ENCODE assay signal across 1 cellular context in the genomic region with DNA sequence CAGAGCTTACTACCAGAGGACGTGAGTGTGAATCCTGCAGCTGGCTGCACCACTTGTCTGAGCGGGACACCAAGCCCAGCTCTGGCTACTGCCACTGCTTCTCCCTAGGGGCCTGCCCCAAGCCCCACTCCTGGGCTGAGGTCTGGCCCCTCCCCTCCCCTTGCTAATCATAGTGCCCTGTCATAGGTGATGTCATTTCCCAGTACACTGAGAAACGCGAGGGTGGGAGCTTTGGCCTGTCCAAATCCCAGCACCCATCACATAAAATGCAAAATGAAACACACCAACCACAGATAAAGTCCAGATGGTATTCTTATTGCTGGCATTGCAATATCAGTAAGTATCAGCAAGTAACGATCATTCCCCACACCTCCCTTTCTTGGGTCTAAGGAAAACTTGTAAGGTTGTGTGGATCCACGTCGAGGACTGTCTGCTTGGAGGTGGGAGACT.
TF ChIP-seq lines count a peak whose summit lies in the region.

No MANE protein-coding gene starts in this region.

TF ChIP-seq in HEK293, 187 proteins besides CTCF, POLR2A, EP300 and RAD21 (continued from another document):
- peak; percentile 76 for TF ChIP-seq OSR2 (tag by site-specific recombination; IDR thresholded peaks at IDR 0.05)
- TF ChIP-seq, protein P1, sequence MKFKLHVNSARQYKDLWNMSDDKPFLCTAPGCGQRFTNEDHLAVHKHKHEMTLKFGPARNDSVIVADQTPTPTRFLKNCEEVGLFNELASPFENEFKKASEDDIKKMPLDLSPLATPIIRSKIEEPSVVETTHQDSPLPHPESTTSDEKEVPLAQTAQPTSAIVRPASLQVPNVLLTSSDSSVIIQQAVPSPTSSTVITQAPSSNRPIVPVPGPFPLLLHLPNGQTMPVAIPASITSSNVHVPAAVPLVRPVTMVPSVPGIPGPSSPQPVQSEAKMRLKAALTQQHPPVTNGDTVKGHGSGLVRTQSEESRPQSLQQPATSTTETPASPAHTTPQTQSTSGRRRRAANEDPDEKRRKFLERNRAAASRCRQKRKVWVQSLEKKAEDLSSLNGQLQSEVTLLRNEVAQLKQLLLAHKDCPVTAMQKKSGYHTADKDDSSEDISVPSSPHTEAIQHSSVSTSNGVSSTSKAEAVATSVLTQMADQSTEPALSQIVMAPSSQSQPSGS (tag by site-specific recombination; IDR thresholded peaks at IDR 0.05; ENCODE audit: low read depth) = peak; percentile 91
- TF ChIP-seq, protein P2, sequence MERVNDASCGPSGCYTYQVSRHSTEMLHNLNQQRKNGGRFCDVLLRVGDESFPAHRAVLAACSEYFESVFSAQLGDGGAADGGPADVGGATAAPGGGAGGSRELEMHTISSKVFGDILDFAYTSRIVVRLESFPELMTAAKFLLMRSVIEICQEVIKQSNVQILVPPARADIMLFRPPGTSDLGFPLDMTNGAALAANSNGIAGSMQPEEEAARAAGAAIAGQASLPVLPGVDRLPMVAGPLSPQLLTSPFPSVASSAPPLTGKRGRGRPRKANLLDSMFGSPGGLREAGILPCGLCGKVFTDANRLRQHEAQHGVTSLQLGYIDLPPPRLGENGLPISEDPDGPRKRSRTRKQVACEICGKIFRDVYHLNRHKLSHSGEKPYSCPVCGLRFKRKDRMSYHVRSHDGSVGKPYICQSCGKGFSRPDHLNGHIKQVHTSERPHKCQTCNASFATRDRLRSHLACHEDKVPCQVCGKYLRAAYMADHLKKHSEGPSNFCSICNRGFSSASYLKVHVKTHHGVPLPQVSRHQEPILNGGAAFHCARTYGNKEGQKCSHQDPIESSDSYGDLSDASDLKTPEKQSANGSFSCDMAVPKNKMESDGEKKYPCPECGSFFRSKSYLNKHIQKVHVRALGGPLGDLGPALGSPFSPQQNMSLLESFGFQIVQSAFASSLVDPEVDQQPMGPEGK (tag by site-specific recombination; IDR thresholded peaks at IDR 0.05) = peak; percentile 72
- no peak for TF ChIP-seq ZBTB1 (tag by site-specific recombination; IDR thresholded peaks at IDR 0.05)
- TF ChIP-seq SETDB1 (IDR thresholded peaks at IDR 0.05; ENCODE audit: insufficient read length, low read length) = no peak
- TF ChIP-seq ZNF211 (tag by site-specific recombination; IDR thresholded peaks at IDR 0.05; ENCODE audit: low read depth) = no peak
- TF ChIP-seq ZNF792 (tag by site-specific recombination; IDR thresholded peaks at IDR 0.05) = no peak
- TF ChIP-seq ZNF404 (tag by site-specific recombination; IDR thresholded peaks at IDR 0.05) = no peak
- TF ChIP-seq, protein P3, sequence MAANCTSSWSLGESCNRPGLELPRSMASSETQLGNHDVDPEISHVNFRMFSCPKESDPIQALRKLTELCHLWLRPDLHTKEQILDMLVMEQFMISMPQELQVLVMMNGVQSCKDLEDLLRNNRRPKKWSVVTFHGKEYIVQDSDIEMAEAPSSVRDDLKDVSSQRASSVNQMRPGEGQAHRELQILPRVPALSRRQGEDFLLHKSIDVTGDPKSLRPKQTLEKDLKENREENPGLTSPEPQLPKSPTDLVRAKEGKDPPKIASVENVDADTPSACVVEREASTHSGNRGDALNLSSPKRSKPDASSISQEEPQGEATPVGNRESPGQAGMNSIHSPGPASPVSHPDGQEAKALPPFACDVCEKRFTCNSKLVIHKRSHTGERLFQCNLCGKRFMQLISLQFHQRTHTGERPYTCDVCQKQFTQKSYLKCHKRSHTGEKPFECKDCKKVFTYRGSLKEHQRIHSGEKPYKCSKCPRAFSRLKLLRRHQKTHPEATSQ (tag by site-specific recombination; IDR thresholded peaks at IDR 0.05) = no peak
- no peak for TF ChIP-seq SCRT1 (tag by site-specific recombination; IDR thresholded peaks at IDR 0.05; ENCODE audit: borderline replicate concordance)
- TF ChIP-seq ZBTB48 (tag by site-specific recombination; IDR thresholded peaks at IDR 0.05) = no peak
- no peak for TF ChIP-seq ZNF555 (tag by site-specific recombination; conservative IDR thresholded peaks at IDR 0.05)
- no peak for TF ChIP-seq HOXC10 (CRISPR knock-in tag; IDR thresholded peaks at IDR 0.05)
- TF ChIP-seq, protein P4, sequence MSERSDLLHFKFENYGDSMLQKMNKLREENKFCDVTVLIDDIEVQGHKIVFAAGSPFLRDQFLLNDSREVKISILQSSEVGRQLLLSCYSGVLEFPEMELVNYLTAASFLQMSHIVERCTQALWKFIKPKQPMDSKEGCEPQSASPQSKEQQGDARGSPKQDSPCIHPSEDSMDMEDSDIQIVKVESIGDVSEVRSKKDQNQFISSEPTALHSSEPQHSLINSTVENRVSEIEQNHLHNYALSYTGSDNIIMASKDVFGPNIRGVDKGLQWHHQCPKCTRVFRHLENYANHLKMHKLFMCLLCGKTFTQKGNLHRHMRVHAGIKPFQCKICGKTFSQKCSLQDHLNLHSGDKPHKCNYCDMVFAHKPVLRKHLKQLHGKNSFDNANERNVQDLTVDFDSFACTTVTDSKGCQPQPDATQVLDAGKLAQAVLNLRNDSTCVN (tag by site-specific recombination; optimal IDR thresholded peaks at IDR 0.05) = no peak
- 0 out of 2 replicates have a peak, but pooled peaks have one; percentile 54 for TF ChIP-seq KLF16 (tag by site-specific recombination; IDR thresholded peaks at IDR 0.05)
- TF ChIP-seq ZNF324 (tag by site-specific recombination; IDR thresholded peaks at IDR 0.05) = no peak
- no peak for TF ChIP-seq EGR2 (tag by site-specific recombination; IDR thresholded peaks at IDR 0.05; ENCODE audit: low read depth)
- no peak for TF ChIP-seq HOXD13 (CRISPR knock-in tag; IDR thresholded peaks at IDR 0.05; ENCODE audit: borderline replicate concordance)
- no peak for TF ChIP-seq ZNF654 (tag by site-specific recombination; IDR thresholded peaks at IDR 0.05; ENCODE audit: low read depth)
- TF ChIP-seq ZNF521 (tag by site-specific recombination; IDR thresholded peaks at IDR 0.05) = no peak
- TF ChIP-seq ZNF776 (tag by site-specific recombination; IDR thresholded peaks at IDR 0.05; ENCODE audit: borderline replicate concordance) = no peak
- TF ChIP-seq, protein P5, sequence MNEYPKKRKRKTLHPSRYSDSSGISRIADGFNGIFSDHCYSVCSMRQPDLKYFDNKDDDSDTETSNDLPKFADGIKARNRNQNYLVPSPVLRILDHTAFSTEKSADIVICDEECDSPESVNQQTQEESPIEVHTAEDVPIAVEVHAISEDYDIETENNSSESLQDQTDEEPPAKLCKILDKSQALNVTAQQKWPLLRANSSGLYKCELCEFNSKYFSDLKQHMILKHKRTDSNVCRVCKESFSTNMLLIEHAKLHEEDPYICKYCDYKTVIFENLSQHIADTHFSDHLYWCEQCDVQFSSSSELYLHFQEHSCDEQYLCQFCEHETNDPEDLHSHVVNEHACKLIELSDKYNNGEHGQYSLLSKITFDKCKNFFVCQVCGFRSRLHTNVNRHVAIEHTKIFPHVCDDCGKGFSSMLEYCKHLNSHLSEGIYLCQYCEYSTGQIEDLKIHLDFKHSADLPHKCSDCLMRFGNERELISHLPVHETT (tag by site-specific recombination; IDR thresholded peaks at IDR 0.05) = no peak
- peak; percentile 57; the same call in 1 of the 2 replicates for TF ChIP-seq ZFHX2 (tag by site-specific recombination; conservative IDR thresholded peaks at IDR 0.05)
- TF ChIP-seq, protein P6, sequence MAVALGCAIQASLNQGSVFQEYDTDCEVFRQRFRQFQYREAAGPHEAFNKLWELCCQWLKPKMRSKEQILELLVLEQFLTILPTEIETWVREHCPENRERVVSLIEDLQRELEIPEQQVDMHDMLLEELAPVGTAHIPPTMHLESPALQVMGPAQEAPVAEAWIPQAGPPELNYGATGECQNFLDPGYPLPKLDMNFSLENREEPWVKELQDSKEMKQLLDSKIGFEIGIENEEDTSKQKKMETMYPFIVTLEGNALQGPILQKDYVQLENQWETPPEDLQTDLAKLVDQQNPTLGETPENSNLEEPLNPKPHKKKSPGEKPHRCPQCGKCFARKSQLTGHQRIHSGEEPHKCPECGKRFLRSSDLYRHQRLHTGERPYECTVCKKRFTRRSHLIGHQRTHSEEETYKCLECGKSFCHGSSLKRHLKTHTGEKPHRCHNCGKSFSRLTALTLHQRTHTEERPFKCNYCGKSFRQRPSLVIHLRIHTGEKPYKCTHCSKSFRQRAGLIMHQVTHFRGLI (tag by site-specific recombination; IDR thresholded peaks at IDR 0.05) = 0 out of 2 replicates have a peak, but pooled peaks have one; percentile 11
- TF ChIP-seq ZNF433 (tag by site-specific recombination; IDR thresholded peaks at IDR 0.05; ENCODE audit: low read depth) = no peak
- no peak for TF ChIP-seq ZBTB17 (tag by site-specific recombination; IDR thresholded peaks at IDR 0.05)
- TF ChIP-seq, protein P7, sequence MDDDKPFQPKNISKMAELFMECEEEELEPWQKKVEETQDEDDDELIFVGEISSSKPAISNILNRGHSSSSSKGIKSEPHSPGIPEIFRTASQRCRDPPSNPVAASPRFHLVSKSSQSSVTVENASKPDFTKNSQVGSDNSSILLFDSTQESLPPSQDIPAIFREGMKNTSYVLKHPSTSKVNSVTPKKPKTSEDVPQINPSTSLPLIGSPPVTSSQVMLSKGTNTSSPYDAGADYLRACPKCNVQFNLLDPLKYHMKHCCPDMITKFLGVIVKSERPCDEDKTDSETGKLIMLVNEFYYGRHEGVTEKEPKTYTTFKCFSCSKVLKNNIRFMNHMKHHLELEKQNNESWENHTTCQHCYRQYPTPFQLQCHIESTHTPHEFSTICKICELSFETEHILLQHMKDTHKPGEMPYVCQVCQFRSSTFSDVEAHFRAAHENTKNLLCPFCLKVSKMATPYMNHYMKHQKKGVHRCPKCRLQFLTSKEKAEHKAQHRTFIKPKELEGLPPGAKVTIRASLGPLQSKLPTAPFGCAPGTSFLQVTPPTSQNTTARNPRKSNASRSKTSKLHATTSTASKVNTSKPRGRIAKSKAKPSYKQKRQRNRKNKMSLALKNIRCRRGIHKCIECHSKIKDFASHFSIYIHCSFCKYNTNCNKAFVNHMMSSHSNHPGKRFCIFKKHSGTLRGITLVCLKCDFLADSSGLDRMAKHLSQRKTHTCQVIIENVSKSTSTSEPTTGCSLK (tag by site-specific recombination; IDR thresholded peaks at IDR 0.05) = no peak
- TF ChIP-seq, protein P8, sequence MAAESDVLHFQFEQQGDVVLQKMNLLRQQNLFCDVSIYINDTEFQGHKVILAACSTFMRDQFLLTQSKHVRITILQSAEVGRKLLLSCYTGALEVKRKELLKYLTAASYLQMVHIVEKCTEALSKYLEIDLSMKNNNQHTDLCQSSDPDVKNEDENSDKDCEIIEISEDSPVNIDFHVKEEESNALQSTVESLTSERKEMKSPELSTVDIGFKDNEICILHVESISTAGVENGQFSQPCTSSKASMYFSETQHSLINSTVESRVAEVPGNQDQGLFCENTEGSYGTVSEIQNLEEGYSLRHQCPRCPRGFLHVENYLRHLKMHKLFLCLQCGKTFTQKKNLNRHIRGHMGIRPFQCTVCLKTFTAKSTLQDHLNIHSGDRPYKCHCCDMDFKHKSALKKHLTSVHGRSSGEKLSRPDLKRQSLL (tag by site-specific recombination; IDR thresholded peaks at IDR 0.05) = no peak
- no peak for TF ChIP-seq ZFP3 (tag by site-specific recombination; IDR thresholded peaks at IDR 0.05; ENCODE audit: low read depth)
- TF ChIP-seq ZNF514 (tag by site-specific recombination; IDR thresholded peaks at IDR 0.05) = no peak
- no peak for TF ChIP-seq ZNF394 (tag by site-specific recombination; IDR thresholded peaks at IDR 0.05; ENCODE audit: borderline replicate concordance)
- TF ChIP-seq ZBTB20 (tag by site-specific recombination; IDR thresholded peaks at IDR 0.05) = no peak
- TF ChIP-seq ZNF223 (tag by site-specific recombination; IDR thresholded peaks at IDR 0.05) = no peak
- no peak for TF ChIP-seq REPIN1 (tag by site-specific recombination; IDR thresholded peaks at IDR 0.05; ENCODE audit: low read depth)
- TF ChIP-seq BCL11B (tag by site-specific recombination; IDR thresholded peaks at IDR 0.05; ENCODE audit: low read depth) = no peak
- TF ChIP-seq ZNF623 (tag by site-specific recombination; IDR thresholded peaks at IDR 0.05) = no peak
- no peak for TF ChIP-seq YY2 (tag by site-specific recombination; IDR thresholded peaks at IDR 0.05)
- TF ChIP-seq WT1 (tag by site-specific recombination; IDR thresholded peaks at IDR 0.05) = no peak
- TF ChIP-seq, protein P9, sequence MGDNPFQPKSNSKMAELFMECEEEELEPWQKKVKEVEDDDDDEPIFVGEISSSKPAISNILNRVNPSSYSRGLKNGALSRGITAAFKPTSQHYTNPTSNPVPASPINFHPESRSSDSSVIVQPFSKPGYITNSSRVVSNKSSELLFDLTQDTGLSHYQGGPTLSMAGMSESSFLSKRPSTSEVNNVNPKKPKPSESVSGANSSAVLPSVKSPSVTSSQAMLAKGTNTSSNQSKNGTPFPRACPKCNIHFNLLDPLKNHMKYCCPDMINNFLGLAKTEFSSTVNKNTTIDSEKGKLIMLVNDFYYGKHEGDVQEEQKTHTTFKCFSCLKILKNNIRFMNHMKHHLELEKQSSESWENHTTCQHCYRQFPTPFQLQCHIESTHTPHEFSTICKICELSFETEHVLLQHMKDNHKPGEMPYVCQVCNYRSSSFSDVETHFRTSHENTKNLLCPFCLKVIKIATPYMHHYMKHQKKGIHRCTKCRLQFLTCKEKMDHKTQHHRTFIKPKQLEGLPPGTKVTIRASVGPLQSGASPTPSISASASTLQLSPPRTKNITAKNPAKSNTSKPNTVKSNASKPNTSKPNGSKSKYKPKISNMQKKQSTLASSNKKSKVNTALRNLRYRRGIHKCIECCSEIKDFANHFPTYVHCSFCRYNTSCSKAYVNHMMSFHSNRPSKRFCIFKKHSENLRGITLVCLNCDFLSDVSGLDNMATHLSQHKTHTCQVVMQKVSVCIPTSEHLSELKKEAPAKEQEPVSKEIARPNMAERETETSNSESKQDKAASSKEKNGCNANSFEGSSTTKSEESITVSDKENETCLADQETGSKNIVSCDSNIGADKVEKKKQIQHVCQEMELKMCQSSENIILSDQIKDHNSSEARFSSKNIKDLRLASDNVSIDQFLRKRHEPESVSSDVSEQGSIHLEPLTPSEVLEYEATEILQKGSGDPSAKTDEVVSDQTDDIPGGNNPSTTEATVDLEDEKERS (tag by site-specific recombination; IDR thresholded peaks at IDR 0.05) = no peak
- TF ChIP-seq ZNF174 (tag by site-specific recombination; IDR thresholded peaks at IDR 0.05) = no peak
- TF ChIP-seq MZF1 (tag by site-specific recombination; IDR thresholded peaks at IDR 0.05; ENCODE audit: borderline replicate concordance) = no peak
